22 cellular contexts compared by ENCODE assay signal in the genomic region with DNA sequence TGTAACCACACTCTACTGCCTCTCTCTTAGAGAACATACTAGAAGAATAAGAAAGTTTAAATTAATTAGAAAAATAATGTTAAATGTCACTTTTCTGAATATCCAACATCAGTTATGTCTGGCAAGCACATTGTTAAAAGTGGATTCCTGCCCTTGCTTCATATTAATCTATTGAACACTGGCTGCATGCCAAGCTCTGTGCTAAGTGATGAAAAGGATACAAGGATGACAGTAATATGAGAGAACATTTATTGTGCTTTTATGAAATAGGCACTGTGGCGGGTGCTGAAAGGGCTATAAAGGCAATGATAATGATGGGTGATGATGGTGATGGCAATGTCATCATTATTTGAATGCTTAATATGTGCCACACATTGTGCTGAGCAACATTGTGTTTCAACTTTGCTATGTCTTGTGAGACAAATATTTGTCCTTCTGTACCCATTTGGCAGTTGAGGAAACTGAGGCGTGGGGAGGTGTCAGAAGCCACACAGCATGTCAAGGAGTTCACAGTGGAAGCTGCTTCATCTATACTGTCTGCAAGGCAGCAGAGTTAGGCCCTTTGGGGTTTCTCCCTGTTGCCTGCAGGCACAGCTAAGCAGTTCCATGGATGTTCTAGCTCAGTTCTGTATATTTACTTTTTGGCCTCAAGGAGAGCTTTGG.
DNase-seq lines count a peak whose midpoint lies in the region; ATAC-seq and TF ChIP-seq lines count a peak whose summit lies in the region.
"Had no signal": no experiment of that assay in that cellular context is flagged by ENCODE, and none has a peak within 500 bp of the region (broad histone marks: within the 10 kb centered on the region; RNA-seq: fewer than 3 reads in every experiment).

No MANE protein-coding gene starts in this region.

- no peak overlapping the region for H3K4me3 Mint-ChIP-seq in Calu3 (ENCODE audit: low read depth, unreplicated experiment)
- H3K4me3 Mint-ChIP-seq in stimulated activated memory B cell treated with anti-CD40 and anti-IgM and Interleukin-4, amounts not matched to agents 10 μg/mL and 1 μg/mL and 100 μg/mL, for 72 hours, result no peak overlapping the region
- H3K4me3 Mint-ChIP-seq: CD4-positive, CD25-positive, alpha-beta regulatory T cell; naive thymus-derived CD8-positive, alpha-beta T cell; stimulated activated naive B cell treated with anti-CD40 and anti-IgM and Interleukin-4, amounts not matched to agents 10 μg/mL and 1 μg/mL and 100 μg/mL, for 72 hours had no signal

- no peak overlapping the region for H3K27ac Mint-ChIP-seq in Calu3 (ENCODE audit: unreplicated experiment)
- no peak overlapping the region for H3K27ac Mint-ChIP-seq in stimulated activated memory B cell treated with anti-CD40 and anti-IgM and Interleukin-4, amounts not matched to agents 10 μg/mL and 1 μg/mL and 100 μg/mL, for 72 hours
- H3K27ac Mint-ChIP-seq: CD4-positive, CD25-positive, alpha-beta regulatory T cell; naive thymus-derived CD8-positive, alpha-beta T cell; stimulated activated naive B cell treated with anti-CD40 and anti-IgM and Interleukin-4, amounts not matched to agents 10 μg/mL and 1 μg/mL and 100 μg/mL, for 72 hours had no signal

- peaks cover 22% of the 10 kb centered on the region for H3K4me1 Mint-ChIP-seq in Calu3 (ENCODE audit: low read depth, unreplicated experiment)
- H3K4me1 Mint-ChIP-seq in stimulated activated memory B cell treated with anti-CD40 and anti-IgM and Interleukin-4, amounts not matched to agents 10 μg/mL and 1 μg/mL and 100 μg/mL, for 72 hours, result peaks cover 11% of the 10 kb centered on the region
- H3K4me1 Mint-ChIP-seq: CD4-positive, CD25-positive, alpha-beta regulatory T cell had no signal

- no TSS peak for BruUV-seq in Calu3 (replicated peaks; lab: Mats Ljungman, UMichigan)

- H3K36me3 Mint-ChIP-seq in Calu3 (ENCODE audit: insufficient read depth, unreplicated experiment), result no peaks in the 10 kb centered on the region
- no peaks in the 10 kb centered on the region for H3K36me3 Mint-ChIP-seq in stimulated activated memory B cell treated with anti-CD40 and anti-IgM and Interleukin-4, amounts not matched to agents 10 μg/mL and 1 μg/mL and 100 μg/mL, for 72 hours
- H3K36me3 Mint-ChIP-seq: CD4-positive, CD25-positive, alpha-beta regulatory T cell; naive thymus-derived CD8-positive, alpha-beta T cell had no signal

- CTCF ChIA-PET in Calu3 (lab: Charles Lee), result interaction anchor here (1.0 to 1.7 kb wide), 4 partner anchors 8 to 48 kb away, joined by 3 to 5 read pairs (median 4); no protein-coding TSS in a partner anchor

- H3K9me3 Mint-ChIP-seq in Calu3 (ENCODE audit: low read depth, unreplicated experiment), result no peaks in the 10 kb centered on the region
- H3K9me3 Mint-ChIP-seq in stimulated activated memory B cell treated with anti-CD40 and anti-IgM and Interleukin-4, amounts not matched to agents 10 μg/mL and 1 μg/mL and 100 μg/mL, for 72 hours, result no peaks in the 10 kb centered on the region
- H3K9me3 Mint-ChIP-seq: CD4-positive, CD25-positive, alpha-beta regulatory T cell; naive thymus-derived CD8-positive, alpha-beta T cell; stimulated activated naive B cell treated with anti-CD40 and anti-IgM and Interleukin-4, amounts not matched to agents 10 μg/mL and 1 μg/mL and 100 μg/mL, for 72 hours had no signal

- intact Hi-C loops in Calu3 (cut with micrococcal nuclease; ENCODE audit: unreplicated experiment), result no loop called here

- no peaks in the 10 kb centered on the region for H3K27me3 Mint-ChIP-seq in Calu3 (ENCODE audit: unreplicated experiment)
- no peaks in the 10 kb centered on the region for H3K27me3 Mint-ChIP-seq in stimulated activated memory B cell treated with anti-CD40 and anti-IgM and Interleukin-4, amounts not matched to agents 10 μg/mL and 1 μg/mL and 100 μg/mL, for 72 hours
- H3K27me3 Mint-ChIP-seq: CD4-positive, CD25-positive, alpha-beta regulatory T cell; stimulated activated naive B cell treated with anti-CD40 and anti-IgM and Interleukin-4, amounts not matched to agents 10 μg/mL and 1 μg/mL and 100 μg/mL, for 72 hours had no signal

- no peak for TF ChIP-seq CTCF in Calu3 (IDR thresholded peaks at IDR 0.05; ENCODE audit: unreplicated experiment)

- ATAC-seq in HG02840 (IDR thresholded peaks at IDR 0.05; ENCODE audit: low FRiP score, unreplicated experiment) (no peak), HG03521 (IDR thresholded peaks at IDR 0.05; ENCODE audit: unreplicated experiment) (no peak)
- no peak for ATAC-seq in stimulated activated memory B cell treated with anti-CD40 and anti-IgM and Interleukin-4, amounts not matched to agents 10 μg/mL and 1 μg/mL and 100 μg/mL, for 72 hours
- ATAC-seq: heart left ventricle; left colon; naive thymus-derived CD8-positive, alpha-beta T cell; PC-3; stimulated activated naive B cell treated with anti-CD40 and anti-IgM and Interleukin-4, amounts not matched to agents 10 μg/mL and 1 μg/mL and 100 μg/mL, for 72 hours had no signal

- DNase-seq in Calu3 (peak; percentile 50), NCI-H128 (lab: John Stamatoyannopoulos, UW; ENCODE audit: unreplicated experiment) (peak; percentile 27), NCI-H748 (lab: John Stamatoyannopoulos, UW; ENCODE audit: unreplicated experiment) (peak; percentile 74), fibroblast of gingiva (ENCODE audit: low read depth) (peak; percentile 22)
- DNase-seq: activated CD4-positive, alpha-beta T cell treated with anti-CD3 and anti-CD28 coated beads for 4 hours; activated naive CD4-positive, alpha-beta T cell treated with Interleukin-2 at 50 U/mL for 16 hours; activated T-cell treated with anti-CD3 and anti-CD28 coated beads, Interleukin-2, amount 50 U/mL, for 48 hours; amniotic stem cell; CD4-positive, CD25-positive, alpha-beta regulatory T cell; cortex of kidney; DMS79 treated with DMSO at 0.1 percent for 48 hours; heart left ventricle; left colon; naive thymus-derived CD8-positive, alpha-beta T cell; NCI-H1694; NCI-H774; PC-3; stimulated activated CD4-positive, alpha-beta T cell treated with anti-CD3 and anti-CD28 coated beads, Interleukin-2, amount 100 ng/mL, for 24 hours; stimulated activated naive B cell treated with anti-CD40 and anti-IgM and Interleukin-4, amounts not matched to agents 10 μg/mL and 1 μg/mL and 100 μg/mL, for 72 hours had no signal

Comparison
In these comparisons a context has a peak if more than half of its experiments do, and no peak if none do; other contexts are left out.
1. DNase-seq: peak in every context shown above with its lines; median percentile 74 in NCI-H748; 50 in Calu3; 27 in NCI-H128; 22 in fibroblast of gingiva.